Comparison of ENCODE assay signal across 16 cellular contexts in the genomic region with DNA sequence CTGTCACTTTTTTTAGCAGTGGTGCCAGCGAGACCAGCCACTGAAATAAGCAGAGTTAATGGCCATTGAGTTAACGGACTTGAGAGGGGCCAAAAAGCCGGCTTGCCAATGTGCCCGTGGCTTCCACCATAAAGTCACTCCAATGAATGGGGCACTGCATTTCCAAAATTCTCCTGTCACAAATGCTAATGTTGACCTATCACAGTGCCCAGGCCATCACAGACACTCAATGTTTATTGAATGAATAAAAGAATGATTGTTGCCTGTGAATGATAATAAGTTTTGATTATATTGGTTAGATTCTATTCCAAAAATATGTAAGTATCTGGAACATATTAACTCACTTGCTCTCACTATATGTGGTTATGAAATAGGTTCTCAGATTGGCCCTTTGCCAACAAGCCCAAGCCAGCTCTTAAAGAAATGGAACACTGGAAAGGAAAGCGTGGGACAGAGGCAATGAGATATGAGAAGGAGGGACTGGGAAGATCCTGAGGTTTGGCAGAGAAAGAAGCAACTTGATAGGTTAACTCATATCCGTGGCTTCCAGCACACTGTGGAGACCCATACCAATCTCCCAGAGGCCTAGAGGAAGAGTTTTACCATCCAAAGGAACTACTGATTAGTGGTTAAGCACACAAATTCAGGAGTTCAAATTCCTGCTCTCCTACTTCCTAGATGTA.
DNase-seq lines count a peak whose midpoint lies in the region; FAIRE-seq and TF ChIP-seq lines count a peak whose summit lies in the region.
"Had no signal": no experiment of that assay in that cellular context is flagged by ENCODE, and none has a peak within 500 bp of the region (broad histone marks: within the 10 kb centered on the region; RNA-seq: fewer than 3 reads in every experiment).

No MANE protein-coding gene starts in this region.

- no peaks in the 10 kb centered on the region for H3K9me3 ChIP-seq in BE2C
- H3K9me3 ChIP-seq: left ventricle myocardium inferior had no signal

- H4K5ac ChIP-seq in mesendoderm (ENCODE audit: low read length), result no peak overlapping the region

- peaks cover 3 to 9% (median 3%) of the 10 kb centered on the region in 3 donors for H3K27me3 Mint-ChIP-seq in immature natural killer cell (ENCODE audit: low read depth in 3 of 3)
- H3K27me3 Mint-ChIP-seq: activated CD4-positive, alpha-beta memory T cell treated with anti-CD3 and anti-CD28 coated beads, Interleukin-2, amount 10 ng/mL, durations not matched to agents 7 days and 5 days; dendritic cell treated with granulocyte-macrophage colony-stimulating factor and Interleukin-4, amounts not matched to agents 40 ng/mL and 50 ng/mL, for 4 days had no signal

- DNase-seq in BE2C (peak; percentile 22), HFF-Myc (ENCODE audit: extremely low read depth, low read depth) (peak; percentile 30), brain pericyte (ENCODE audit: low read depth, low spot score) (peak; percentile 22), immature natural killer cell (no peak), NCI-H524 treated with DMSO at 0.1 percent for 48 hours (lab: John Stamatoyannopoulos, UW) (no peak), NCI-H524 (lab: John Stamatoyannopoulos, UW) (no peak), RCC 7860 (ENCODE audit: low spot score) (no peak), mesendoderm (no peak)
- DNase-seq: activated CD4-positive, alpha-beta memory T cell treated with anti-CD3 and anti-CD28 coated beads, Interleukin-2, amount 10 ng/mL, durations not matched to agents 7 days and 5 days; activated naive CD4-positive, alpha-beta T cell treated with anti-CD3 and anti-CD28 coated beads, Interleukin-2, amount 50 U/mL, for 16 hours; left ventricle myocardium inferior; NCI-H446 treated with DMSO at 0.1 percent for 48 hours; T1000 had no signal

- H3K36me3 ChIP-seq in BE2C, result no peaks in the 10 kb centered on the region
- H3K36me3 ChIP-seq in mesendoderm (ENCODE audit: control insufficient read depth, insufficient read depth, low read length), result no peaks in the 10 kb centered on the region
- H3K36me3 ChIP-seq: left ventricle myocardium inferior had no signal

- no peak for FAIRE-seq in RCC 7860 (lab: Jason Lieb, UNC)

- H3K9me3 Mint-ChIP-seq in immature natural killer cell, result no peaks in the 10 kb centered on the region
- H3K9me3 Mint-ChIP-seq: dendritic cell treated with granulocyte-macrophage colony-stimulating factor and Interleukin-4, amounts not matched to agents 40 ng/mL and 50 ng/mL, for 4 days; neural crest cell had no signal

- no peaks in the 10 kb centered on the region for H3K36me3 Mint-ChIP-seq in immature natural killer cell

- H2AK5ac ChIP-seq in mesendoderm (ENCODE audit: low read length), result no peak overlapping the region

- H3K4me3 Mint-ChIP-seq in immature natural killer cell, result peak overlapping the region in 1 of 5 donors; percentile 1
- H3K4me3 Mint-ChIP-seq: dendritic cell treated with granulocyte-macrophage colony-stimulating factor and Interleukin-4, amounts not matched to agents 40 ng/mL and 50 ng/mL, for 4 days; neural crest cell had no signal

- H2BK120ac ChIP-seq in mesendoderm (ENCODE audit: low read depth, low read length), result no peak overlapping the region

- H3K18ac ChIP-seq in mesendoderm (ENCODE audit: low read length), result no peak overlapping the region

- H3K27ac ChIP-seq in mesendoderm (ENCODE audit: low read depth, low read length), result no peak overlapping the region

- H3K23ac ChIP-seq in mesendoderm (ENCODE audit: low read length), result no peak overlapping the region

- H3K79me2 ChIP-seq in mesendoderm (ENCODE audit: control insufficient read depth, insufficient read depth, low read length), result no peaks in the 10 kb centered on the region

- H3K4me2 ChIP-seq in mesendoderm (ENCODE audit: low read length), result no peak overlapping the region
- H3K4me2 ChIP-seq: smooth muscle cell had no signal

- H2BK15ac ChIP-seq in mesendoderm (replicated peaks; ENCODE audit: low read depth), result no peak overlapping the region

- peaks cover 57 to 69% of the 10 kb centered on the region in 2 donors for H3K4me1 Mint-ChIP-seq in immature natural killer cell

- no peak overlapping the region for H3K4ac ChIP-seq in mesendoderm (ENCODE audit: low read depth, low read length)

- no peak overlapping the region for H4K8ac ChIP-seq in mesendoderm (ENCODE audit: low read depth, low read length)

- H3K4me3 ChIP-seq in BE2C (ENCODE audit: low read depth, low read length) (no peak overlapping the region), HFF-Myc (replicated peaks; ENCODE audit: low read depth, low read length) (no peak overlapping the region), mesendoderm (ENCODE audit: low read length) (no peak overlapping the region)
- H3K4me3 ChIP-seq: left ventricle myocardium inferior, smooth muscle cell had no signal

- H3K27ac Mint-ChIP-seq in immature natural killer cell, result peak overlapping the region; percentile 0 to 95 (median 69)
- H3K27ac Mint-ChIP-seq: dendritic cell treated with granulocyte-macrophage colony-stimulating factor and Interleukin-4, amounts not matched to agents 40 ng/mL and 50 ng/mL, for 4 days had no signal

- no peak overlapping the region for H3K9ac ChIP-seq in mesendoderm (ENCODE audit: low read length)

- WGBS in mesendoderm (ENCODE audit: extremely low coverage, insufficient coverage, low lambda C conversion rate), result no CpG with 5 or more reads among the region's 6 CpGs

- no peak overlapping the region for H2BK5ac ChIP-seq in mesendoderm (ENCODE audit: low read length)

- no peaks in the 10 kb centered on the region for H3K27me3 ChIP-seq in BE2C
- no peaks in the 10 kb centered on the region for H3K27me3 ChIP-seq in mesendoderm (ENCODE audit: insufficient read depth, low read length, poor library complexity)

- no peak for TF ChIP-seq CTCF in BE2C (IDR thresholded peaks at IDR 0.05; ENCODE audit: low read depth, low read length)
- TF ChIP-seq CTCF in HFF-Myc (IDR thresholded peaks at IDR 0.05; ENCODE audit: low read depth, low read length, missing control alignments), result no peak

- no peak overlapping the region for H3K56ac ChIP-seq in mesendoderm (ENCODE audit: low read length)

- peaks cover 15% of the 10 kb centered on the region for H3K4me1 ChIP-seq in BE2C
- H3K4me1 ChIP-seq in mesendoderm (ENCODE audit: control insufficient read depth, low read depth, low read length), result no peaks in the 10 kb centered on the region

- H3K79me1 ChIP-seq in mesendoderm (ENCODE audit: low read length), result no peaks in the 10 kb centered on the region

Comparison
In these comparisons a context has a peak if more than half of its experiments do, and no peak if none do; other contexts are left out.
1. DNase-seq: peak in BE2C (single experiment), HFF-Myc (single experiment) and brain pericyte (single experiment); none in immature natural killer cell (0 of 3), NCI-H524 treated with DMSO at 0.1 percent for 48 hours (single experiment), NCI-H524 (0 of 2), RCC 7860 (single experiment) and mesendoderm (single experiment).